Comparison of ENCODE assay signal across 8 cellular contexts in genomic region chr5:160119142-160119904, GRCh38. TPM values are rescaled to one million over a fixed set of nuclear protein-coding genes. Genes with fewer than 3 reads are reported as not detected.
DNase-seq lines count a peak whose midpoint lies in the region; ATAC-seq and TF ChIP-seq lines count a peak whose summit lies in the region.

Gene PWWP2A, minus strand, starts transcription at chr5:160119450. Its CDS starts 62 bp downstream, at chr5:160119388.

- intact Hi-C loops in natural killer cell (cut with micrococcal nuclease), result loop anchor here (1.0 to 2.0 kb wide), 4 partner anchors 110 to 911 kb away; partner anchors contain the start of genes RNF145, SLU7 and TTC1

- no peaks in the 10 kb centered on the region for H3K36me3 Mint-ChIP-seq in natural killer cell

- peak within 1 kb of the TSS; percentile 94 for H3K4me3 Mint-ChIP-seq in natural killer cell

- H3K27me3 ChIP-seq in H7 (ENCODE audit: control insufficient read depth, insufficient read depth, low read length), result no peaks in the 10 kb centered on the region

- H3K9me3 ChIP-seq in ES-I3 (ENCODE audit: control insufficient read depth, insufficient read depth, low read length), result no peaks in the 10 kb centered on the region

- H3K36me3 ChIP-seq in ES-I3 (ENCODE audit: insufficient read depth, low read length), result peaks cover 14% of the 10 kb centered on the region
- H3K36me3 ChIP-seq in H7 (replicated peaks; ENCODE audit: control insufficient read depth, insufficient read depth, low read length), result peaks cover 10% of the 10 kb centered on the region

- H3K27ac Mint-ChIP-seq in natural killer cell, result peak within 1 kb of the TSS; percentile 90 to 93

- peak within 1 kb of the TSS; percentile 95 for H3K9ac ChIP-seq in ES-I3 (ENCODE audit: low read depth, low read length)

- ATAC-seq in natural killer cell, result peak; percentile 90 to 98 (median 91)

- peak within 1 kb of the TSS; percentile 96 for H3K4me3 ChIP-seq in H7 (ENCODE audit: insufficient read depth, low read depth, low read length)

- H3K9me3 Mint-ChIP-seq in natural killer cell, result no peaks in the 10 kb centered on the region

- DNase-seq in H7 (peak; percentile 97), M059J (ENCODE audit: low read depth) (peak; percentile 100), SHP77 (lab: John Stamatoyannopoulos, UW) (peak; percentile 99), fibroblast of peridontal ligament (ENCODE audit: extremely low read depth) (peak; percentile 100), natural killer cell (peak; percentile 89)
- DNase-seq in activated effector memory CD4-positive, alpha-beta T cell treated with Interleukin-2 at 50 U/mL for 16 hours, result peak; percentile 94
- peak; percentile 98 for DNase-seq in stimulated activated naive CD4-positive, alpha-beta T cell treated with Interleukin-2 at 50 U/mL for 16 hours (lab: John Stamatoyannopoulos, UW)

- H3K27me3 Mint-ChIP-seq in natural killer cell (ENCODE audit: low read depth in 2 of 2), result peaks cover 0 to 10% of the 10 kb centered on the region in 2 donors

- no peak for TF ChIP-seq CTCF in natural killer cell (IDR thresholded peaks at IDR 0.05)

- H3K4me1 Mint-ChIP-seq in natural killer cell, result peaks cover 15 to 24% of the 10 kb centered on the region in 2 donors

- H3K4me1 ChIP-seq in ES-I3 (ENCODE audit: insufficient read depth, low read length), result peaks cover 6% of the 10 kb centered on the region; the same call in 1 of the 2 replicates

RNA-seq across cellular contexts. Expression of gene PWWP2A, which starts in this region (rescaled TPM):
- total RNA-seq in H7 (2014; rRNA removed; shearing (Covaris generic)), result 33.7 and 41.2 TPM in 2 replicates
- total RNA-seq in M059J (2014; rRNA removed; shearing (Covaris generic)), result 15.7 and 19.7 TPM in 2 replicates
- total RNA-seq in natural killer cell, result 10 to 100 TPM; 24.9 to 37.6 (median 30.2) TPM

Comparison
In these comparisons a context has a peak if more than half of its experiments do, and no peak if none do; other contexts are left out.
1. Peak in every context shown above with its lines: DNase-seq, ATAC-seq and H3K4me3 ChIP-seq.